ENCODE assay signal across 31 cellular contexts in genomic region chr14:94906577-94906976, GRCh38.
"Had no signal": no experiment of that assay in that cellular context is flagged by ENCODE, and none has a peak within 500 bp of the region (broad histone marks: within the 10 kb centered on the region; RNA-seq: fewer than 3 reads in every experiment).

No MANE protein-coding gene starts in this region.

- H3K27me3 Mint-ChIP-seq: T-helper 17 cell had no signal

- ATAC-seq: activated CD4-positive, CD25-positive, alpha-beta regulatory T cell treated with anti-CD3 and anti-CD28 coated beads, Interleukin-2, amount 50 U/mL, for 24 hours; activated CD8-positive, alpha-beta T cell treated with anti-CD3 and anti-CD28 coated beads for 36 hours; activated naive CD4-positive, alpha-beta T cell treated with anti-CD3 and anti-CD28 coated beads, Interleukin-2, amount 50 U/mL, for 72 hours; activated T-cell treated with anti-CD3 and anti-CD28 coated beads, Interleukin-2, amount 50 U/mL, for 4 hours; activated T-helper 17 cell treated with anti-CD3 and anti-CD28 coated beads, Interleukin-2, amount 50 U/mL, for 72 hours; esophagus mucosa; T-helper 17 cell had no signal

- H3K4me3 Mint-ChIP-seq: activated B cell treated with CpG ODN at 0.5 μM for 24 hours; activated CD8-positive, alpha-beta T cell treated with anti-CD3 and anti-CD28 coated beads for 36 hours; activated naive CD4-positive, alpha-beta T cell treated with anti-CD3 and anti-CD28 coated beads, Interleukin-2, amount 10 ng/mL, durations not matched to agents 7 days and 5 days; activated naive CD8-positive, alpha-beta T cell treated with anti-CD3 and anti-CD28 coated beads, Interleukin-2, amount 10 ng/mL, durations not matched to agents 7 days and 5 days; activated T-cell treated with anti-CD3 and anti-CD28 coated beads, Interleukin-2, amount 50 U/mL, for 4 hours; activated T-helper 17 cell treated with anti-CD3 and anti-CD28 coated beads, Interleukin-2, amount 50 U/mL, for 72 hours; brain; T-helper 17 cell; T-helper 2 cell treated with Interferon-gamma antibody and Interleukin-4, amounts not matched to agents 5 μg/mL and 100 μg/mL, for 36 hours had no signal

- H3K4me1 ChIP-seq: ascending aorta, breast epithelium, colonic mucosa had no signal

- H3K9me3 ChIP-seq: colonic mucosa had no signal

- H3K36me3 Mint-ChIP-seq: activated naive CD4-positive, alpha-beta T cell treated with anti-CD3 and anti-CD28 coated beads, Interleukin-2, amount 10 ng/mL, durations not matched to agents 7 days and 5 days; activated naive CD4-positive, alpha-beta T cell treated with anti-CD3 and anti-CD28 coated beads, Interleukin-2, amount 50 U/mL, for 72 hours; activated naive CD8-positive, alpha-beta T cell treated with anti-CD3 and anti-CD28 coated beads, Interleukin-2, amount 10 ng/mL, durations not matched to agents 7 days and 5 days; brain had no signal

- H3K36me3 ChIP-seq: ascending aorta, breast epithelium, cardiac muscle cell, colonic mucosa, WERI-Rb-1 had no signal

- H3K4me1 Mint-ChIP-seq: activated B cell treated with CpG ODN at 0.5 μM for 24 hours; activated naive CD4-positive, alpha-beta T cell treated with anti-CD3 and anti-CD28 coated beads, Interleukin-2, amount 10 ng/mL, durations not matched to agents 7 days and 5 days; activated naive CD8-positive, alpha-beta T cell treated with anti-CD3 and anti-CD28 coated beads, Interleukin-2, amount 10 ng/mL, durations not matched to agents 7 days and 5 days; activated T-helper 17 cell treated with anti-CD3 and anti-CD28 coated beads, Interleukin-2, amount 50 U/mL, for 72 hours; brain had no signal

- H3K9me3 Mint-ChIP-seq: activated naive CD4-positive, alpha-beta T cell treated with anti-CD3 and anti-CD28 coated beads, Interleukin-2, amount 10 ng/mL, durations not matched to agents 7 days and 5 days; T-helper 2 cell treated with Interferon-gamma antibody and Interleukin-4, amounts not matched to agents 5 μg/mL and 100 μg/mL, for 36 hours had no signal

- H3K27ac Mint-ChIP-seq: activated B cell treated with CpG ODN at 0.5 μM for 24 hours; activated CD8-positive, alpha-beta T cell treated with anti-CD3 and anti-CD28 coated beads for 36 hours; activated naive CD4-positive, alpha-beta T cell treated with anti-CD3 and anti-CD28 coated beads, Interleukin-2, amount 10 ng/mL, durations not matched to agents 7 days and 5 days; activated naive CD4-positive, alpha-beta T cell treated with anti-CD3 and anti-CD28 coated beads, Interleukin-2, amount 50 U/mL, for 72 hours; activated naive CD8-positive, alpha-beta T cell treated with anti-CD3 and anti-CD28 coated beads, Interleukin-2, amount 10 ng/mL, durations not matched to agents 7 days and 5 days; activated T-helper 17 cell treated with anti-CD3 and anti-CD28 coated beads, Interleukin-2, amount 50 U/mL, for 72 hours; brain; T-helper 17 cell; T-helper 2 cell treated with Interferon-gamma antibody and Interleukin-4, amounts not matched to agents 5 μg/mL and 100 μg/mL, for 36 hours had no signal

- H3K4me3 ChIP-seq: ascending aorta, breast epithelium, cardiac muscle cell, colonic mucosa had no signal

- DNase-seq: activated B cell treated with CpG ODN at 0.5 μM for 24 hours; activated CD4-positive, alpha-beta T cell treated with anti-CD3 and anti-CD28 coated beads for 48 hours; activated CD4-positive, alpha-beta T cell treated with anti-CD3 and anti-CD28 coated beads, Interleukin-2, amount 50 U/mL, for 1 hour; activated CD4-positive, alpha-beta T cell treated with anti-CD3 and anti-CD28 coated beads, Interleukin-2, amount 50 U/mL, for 48 hours; activated CD8-positive, alpha-beta memory T cell treated with anti-CD3 and anti-CD28 coated beads for 24 hours; activated CD8-positive, alpha-beta T cell treated with anti-CD3 and anti-CD28 coated beads for 36 hours; activated gamma-delta T cell; activated naive CD4-positive, alpha-beta T cell; activated naive CD4-positive, alpha-beta T cell treated with anti-CD3 and anti-CD28 coated beads, Interleukin-2, amount 10 ng/mL, durations not matched to agents 7 days and 5 days; activated naive CD8-positive, alpha-beta T cell treated with anti-CD3 and anti-CD28 coated beads, Interleukin-2, amount 10 ng/mL, durations not matched to agents 7 days and 5 days; activated T-cell treated with anti-CD3 and anti-CD28 coated beads, Interleukin-2, amount 50 U/mL, for 4 hours; central memory CD4-positive, alpha-beta T cell; cerebellar nuclear complex; colonic mucosa; effector CD8-positive, alpha-beta T cell; foreskin fibroblast; glutamatergic neuron; T-helper 1 cell; T-helper 17 cell; T1000; WERI-Rb-1 had no signal

- H3K27ac ChIP-seq: ascending aorta, breast epithelium, cardiac muscle cell, colonic mucosa, epithelial cell of prostate, WERI-Rb-1 had no signal

- H3K27me3 ChIP-seq: ascending aorta, breast epithelium, colonic mucosa had no signal
